Comparison of ENCODE assay signal across 24 cellular contexts in the genomic region with DNA sequence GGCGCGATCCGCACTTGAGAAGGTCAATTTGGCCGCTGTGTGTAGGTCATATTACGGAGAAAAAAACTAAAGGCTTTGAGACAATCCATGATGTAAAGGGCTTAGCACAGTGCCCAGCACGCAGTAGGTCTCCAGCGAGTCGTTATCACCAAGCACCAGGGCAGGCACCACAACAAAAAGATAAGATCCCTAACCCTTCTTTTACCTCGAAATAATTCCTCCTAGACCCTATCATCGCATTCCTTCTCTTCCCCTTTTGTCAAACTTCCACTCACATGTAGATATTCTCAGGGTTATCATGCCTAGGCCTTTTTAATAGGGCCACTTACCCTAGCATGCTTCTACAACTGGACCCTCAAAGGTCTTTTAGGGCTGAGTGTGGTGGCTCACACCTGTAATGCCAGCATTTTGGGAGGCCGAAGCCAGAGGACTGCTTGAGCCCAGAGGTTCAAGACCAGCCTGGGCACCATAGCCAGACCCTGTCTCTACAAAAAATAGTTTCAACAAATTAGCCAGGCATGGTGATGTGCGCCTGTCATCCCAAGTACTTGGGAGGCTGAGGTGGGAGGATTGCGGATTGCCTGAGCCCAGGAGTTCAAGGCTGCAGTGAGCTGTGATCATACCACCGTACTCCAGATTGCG.
"Had no signal": no experiment of that assay in that cellular context is flagged by ENCODE, and none has a peak within 500 bp of the region (broad histone marks: within the 10 kb centered on the region; RNA-seq: fewer than 3 reads in every experiment).

No MANE protein-coding gene starts in this region.

- H3K27ac ChIP-seq: KMS-11 had no signal

- DNase-seq: activated B cell treated with CpG ODN at 0.5 μM for 24 hours; activated CD4-positive, alpha-beta T cell treated with anti-CD3 and anti-CD28 coated beads for 1 hour; activated CD4-positive, alpha-beta T cell treated with anti-CD3 and anti-CD28 coated beads, Interleukin-2, amount 10 ng/mL, durations not matched to agents 24 days and 14 days; activated CD4-positive, alpha-beta T cell treated with anti-CD3 and anti-CD28 coated beads, Interleukin-2, amount 50 U/mL, for 48 hours; activated CD8-positive, alpha-beta memory T cell treated with anti-CD3 and anti-CD28 coated beads, Interleukin-2, amount 10 ng/mL, durations not matched to agents 7 days and 5 days; activated gamma-delta T cell; activated naive CD4-positive, alpha-beta T cell treated with anti-CD3 and anti-CD28 coated beads for 36 hours; activated T-cell treated with anti-CD3 and anti-CD28 coated beads, Interleukin-2, amount 50 U/mL, for 4 hours; amygdala; MM.1S; NCI-H1105; NCI-H1436; NCI-H1694 treated with DMSO at 0.1 percent for 48 hours; NCI-H2029 treated with DMSO at 0.1 percent for 48 hours; NCI-H345; NCI-H510A; NCI-H526 treated with DMSO at 0.1 percent for 48 hours; NCI-H82; SIG-M5; T-cell; T-helper 2 cell; T1000 had no signal

- ATAC-seq: activated CD8-positive, alpha-beta memory T cell treated with anti-CD3 and anti-CD28 coated beads, Interleukin-2, amount 10 ng/mL, durations not matched to agents 7 days and 5 days; activated T-cell treated with anti-CD3 and anti-CD28 coated beads, Interleukin-2, amount 50 U/mL, for 4 hours; activated T-helper 17 cell treated with anti-CD3 and anti-CD28 coated beads, Interleukin-2, amount 50 U/mL, for 72 hours; T-cell had no signal
